In genomic region chr20:54005524-54005923, GRCh38 we compare ENCODE assay signal across 8 cellular contexts.
"Had no signal": no experiment of that assay in that cellular context is flagged by ENCODE, and none has a peak within 500 bp of the region (broad histone marks: within the 10 kb centered on the region; RNA-seq: fewer than 3 reads in every experiment).

No MANE protein-coding gene starts in this region.

- H2AFZ ChIP-seq: GM23248 had no signal

- H3K4me3 ChIP-seq: GM23248, HAP-1 had no signal

- ATAC-seq: HCT116, HepG2 had no signal

- DNase-seq: GM23248, GOT3, H7, HFFc6, KBM-7 had no signal

- H3K27ac ChIP-seq: GM23248 had no signal

- H3K9ac ChIP-seq: GM23248 had no signal

- FAIRE-seq: HepG2 had no signal

- H3K4me1 ChIP-seq: HAP-1 had no signal

- H3K36me3 ChIP-seq: HAP-1 had no signal
